Comparison of ENCODE assay signal across 1 cellular context in the genomic region with DNA sequence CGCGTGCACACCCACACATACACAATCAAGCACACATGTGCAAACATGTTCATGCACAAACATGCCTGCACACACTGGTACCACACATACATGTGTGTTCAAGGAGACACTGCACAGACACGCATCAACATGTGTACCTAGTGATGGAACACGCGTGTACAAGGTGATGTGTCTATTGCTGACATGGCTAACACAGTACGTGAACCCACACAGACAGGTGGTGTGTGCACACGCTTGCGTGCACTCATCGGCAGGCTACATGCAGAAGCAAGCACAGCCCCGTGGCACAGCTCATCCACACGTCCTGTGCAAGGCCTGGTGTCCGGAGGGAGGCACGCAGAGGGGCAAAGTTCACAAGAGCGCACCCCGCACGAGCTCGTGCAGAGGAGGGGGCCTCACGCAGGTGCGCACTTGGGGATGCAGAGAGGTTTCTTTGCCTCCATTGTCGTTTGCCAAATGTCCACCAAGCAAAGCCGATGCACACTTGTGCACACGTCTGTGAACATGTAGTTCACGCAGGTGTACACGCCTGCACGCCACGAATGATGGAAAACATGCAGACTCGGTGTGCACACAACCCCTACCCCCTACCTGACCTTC.
TF ChIP-seq lines count a peak whose summit lies in the region.

No MANE protein-coding gene starts in this region.

TF ChIP-seq in HEK293, 187 proteins besides CTCF, POLR2A, EP300 and RAD21 (continued from another document):
- no peak for TF ChIP-seq ZNF560 (tag by site-specific recombination; IDR thresholded peaks at IDR 0.05; ENCODE audit: borderline replicate concordance)
- no peak for TF ChIP-seq ZNF654 (tag by site-specific recombination; IDR thresholded peaks at IDR 0.05; ENCODE audit: low read depth)
- TF ChIP-seq ZBTB7A (tag by site-specific recombination; IDR thresholded peaks at IDR 0.05; ENCODE audit: low read depth), result no peak
- peak; percentile 49; the same call in 1 of the 2 replicates for TF ChIP-seq SCRT2 (tag by site-specific recombination; IDR thresholded peaks at IDR 0.05)
- TF ChIP-seq, protein P1, sequence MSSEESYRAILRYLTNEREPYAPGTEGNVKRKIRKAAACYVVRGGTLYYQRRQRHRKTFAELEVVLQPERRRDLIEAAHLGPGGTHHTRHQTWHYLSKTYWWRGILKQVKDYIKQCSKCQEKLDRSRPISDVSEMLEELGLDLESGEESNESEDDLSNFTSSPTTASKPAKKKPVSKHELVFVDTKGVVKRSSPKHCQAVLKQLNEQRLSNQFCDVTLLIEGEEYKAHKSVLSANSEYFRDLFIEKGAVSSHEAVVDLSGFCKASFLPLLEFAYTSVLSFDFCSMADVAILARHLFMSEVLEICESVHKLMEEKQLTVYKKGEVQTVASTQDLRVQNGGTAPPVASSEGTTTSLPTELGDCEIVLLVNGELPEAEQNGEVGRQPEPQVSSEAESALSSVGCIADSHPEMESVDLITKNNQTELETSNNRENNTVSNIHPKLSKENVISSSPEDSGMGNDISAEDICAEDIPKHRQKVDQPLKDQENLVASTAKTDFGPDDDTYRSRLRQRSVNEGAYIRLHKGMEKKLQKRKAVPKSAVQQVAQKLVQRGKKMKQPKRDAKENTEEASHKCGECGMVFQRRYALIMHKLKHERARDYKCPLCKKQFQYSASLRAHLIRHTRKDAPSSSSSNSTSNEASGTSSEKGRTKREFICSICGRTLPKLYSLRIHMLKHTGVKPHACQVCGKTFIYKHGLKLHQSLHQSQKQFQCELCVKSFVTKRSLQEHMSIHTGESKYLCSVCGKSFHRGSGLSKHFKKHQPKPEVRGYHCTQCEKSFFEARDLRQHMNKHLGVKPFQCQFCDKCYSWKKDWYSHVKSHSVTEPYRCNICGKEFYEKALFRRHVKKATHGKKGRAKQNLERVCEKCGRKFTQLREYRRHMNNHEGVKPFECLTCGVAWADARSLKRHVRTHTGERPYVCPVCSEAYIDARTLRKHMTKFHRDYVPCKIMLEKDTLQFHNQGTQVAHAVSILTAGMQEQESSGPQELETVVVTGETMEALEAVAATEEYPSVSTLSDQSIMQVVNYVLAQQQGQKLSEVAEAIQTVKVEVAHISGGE (tag by site-specific recombination; conservative IDR thresholded peaks at IDR 0.05; ENCODE audit: low read depth), result no peak
- TF ChIP-seq SP3 (tag by site-specific recombination; IDR thresholded peaks at IDR 0.05), result no peak
- TF ChIP-seq ZNF529 (tag by site-specific recombination; IDR thresholded peaks at IDR 0.05; ENCODE audit: insufficient replicate concordance), result no peak
- no peak for TF ChIP-seq ZNF747 (tag by site-specific recombination; IDR thresholded peaks at IDR 0.05)
- TF ChIP-seq TRIM28 (IDR thresholded peaks at IDR 0.05; ENCODE audit: borderline replicate concordance, low read length), result peak; percentile 20; the same call in 1 of the 2 replicates
- TF ChIP-seq, protein P2, sequence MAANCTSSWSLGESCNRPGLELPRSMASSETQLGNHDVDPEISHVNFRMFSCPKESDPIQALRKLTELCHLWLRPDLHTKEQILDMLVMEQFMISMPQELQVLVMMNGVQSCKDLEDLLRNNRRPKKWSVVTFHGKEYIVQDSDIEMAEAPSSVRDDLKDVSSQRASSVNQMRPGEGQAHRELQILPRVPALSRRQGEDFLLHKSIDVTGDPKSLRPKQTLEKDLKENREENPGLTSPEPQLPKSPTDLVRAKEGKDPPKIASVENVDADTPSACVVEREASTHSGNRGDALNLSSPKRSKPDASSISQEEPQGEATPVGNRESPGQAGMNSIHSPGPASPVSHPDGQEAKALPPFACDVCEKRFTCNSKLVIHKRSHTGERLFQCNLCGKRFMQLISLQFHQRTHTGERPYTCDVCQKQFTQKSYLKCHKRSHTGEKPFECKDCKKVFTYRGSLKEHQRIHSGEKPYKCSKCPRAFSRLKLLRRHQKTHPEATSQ (tag by site-specific recombination; IDR thresholded peaks at IDR 0.05), result no peak
- TF ChIP-seq ZFHX2 (tag by site-specific recombination; conservative IDR thresholded peaks at IDR 0.05), result no peak
- TF ChIP-seq, protein P3, sequence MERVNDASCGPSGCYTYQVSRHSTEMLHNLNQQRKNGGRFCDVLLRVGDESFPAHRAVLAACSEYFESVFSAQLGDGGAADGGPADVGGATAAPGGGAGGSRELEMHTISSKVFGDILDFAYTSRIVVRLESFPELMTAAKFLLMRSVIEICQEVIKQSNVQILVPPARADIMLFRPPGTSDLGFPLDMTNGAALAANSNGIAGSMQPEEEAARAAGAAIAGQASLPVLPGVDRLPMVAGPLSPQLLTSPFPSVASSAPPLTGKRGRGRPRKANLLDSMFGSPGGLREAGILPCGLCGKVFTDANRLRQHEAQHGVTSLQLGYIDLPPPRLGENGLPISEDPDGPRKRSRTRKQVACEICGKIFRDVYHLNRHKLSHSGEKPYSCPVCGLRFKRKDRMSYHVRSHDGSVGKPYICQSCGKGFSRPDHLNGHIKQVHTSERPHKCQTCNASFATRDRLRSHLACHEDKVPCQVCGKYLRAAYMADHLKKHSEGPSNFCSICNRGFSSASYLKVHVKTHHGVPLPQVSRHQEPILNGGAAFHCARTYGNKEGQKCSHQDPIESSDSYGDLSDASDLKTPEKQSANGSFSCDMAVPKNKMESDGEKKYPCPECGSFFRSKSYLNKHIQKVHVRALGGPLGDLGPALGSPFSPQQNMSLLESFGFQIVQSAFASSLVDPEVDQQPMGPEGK (tag by site-specific recombination; IDR thresholded peaks at IDR 0.05), result no peak
- TF ChIP-seq, protein P4, sequence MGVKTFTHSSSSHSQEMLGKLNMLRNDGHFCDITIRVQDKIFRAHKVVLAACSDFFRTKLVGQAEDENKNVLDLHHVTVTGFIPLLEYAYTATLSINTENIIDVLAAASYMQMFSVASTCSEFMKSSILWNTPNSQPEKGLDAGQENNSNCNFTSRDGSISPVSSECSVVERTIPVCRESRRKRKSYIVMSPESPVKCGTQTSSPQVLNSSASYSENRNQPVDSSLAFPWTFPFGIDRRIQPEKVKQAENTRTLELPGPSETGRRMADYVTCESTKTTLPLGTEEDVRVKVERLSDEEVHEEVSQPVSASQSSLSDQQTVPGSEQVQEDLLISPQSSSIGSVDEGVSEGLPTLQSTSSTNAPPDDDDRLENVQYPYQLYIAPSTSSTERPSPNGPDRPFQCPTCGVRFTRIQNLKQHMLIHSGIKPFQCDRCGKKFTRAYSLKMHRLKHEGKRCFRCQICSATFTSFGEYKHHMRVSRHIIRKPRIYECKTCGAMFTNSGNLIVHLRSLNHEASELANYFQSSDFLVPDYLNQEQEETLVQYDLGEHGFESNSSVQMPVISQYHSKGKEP (tag by site-specific recombination; IDR thresholded peaks at IDR 0.05), result no peak
- no peak for TF ChIP-seq ZNF221 (tag by site-specific recombination; IDR thresholded peaks at IDR 0.05; ENCODE audit: borderline replicate concordance)
- TF ChIP-seq ZNF138 (tag by site-specific recombination; IDR thresholded peaks at IDR 0.05; ENCODE audit: borderline replicate concordance), result no peak
- no peak for TF ChIP-seq GLI2 (tag by site-specific recombination; IDR thresholded peaks at IDR 0.05; ENCODE audit: borderline replicate concordance, low read depth)
- TF ChIP-seq MYNN (tag by site-specific recombination; IDR thresholded peaks at IDR 0.05; ENCODE audit: borderline replicate concordance), result no peak
- TF ChIP-seq ZBTB48 (tag by site-specific recombination; IDR thresholded peaks at IDR 0.05), result peak; percentile 49; the same call in 1 of the 2 replicates
- TF ChIP-seq, protein P5, sequence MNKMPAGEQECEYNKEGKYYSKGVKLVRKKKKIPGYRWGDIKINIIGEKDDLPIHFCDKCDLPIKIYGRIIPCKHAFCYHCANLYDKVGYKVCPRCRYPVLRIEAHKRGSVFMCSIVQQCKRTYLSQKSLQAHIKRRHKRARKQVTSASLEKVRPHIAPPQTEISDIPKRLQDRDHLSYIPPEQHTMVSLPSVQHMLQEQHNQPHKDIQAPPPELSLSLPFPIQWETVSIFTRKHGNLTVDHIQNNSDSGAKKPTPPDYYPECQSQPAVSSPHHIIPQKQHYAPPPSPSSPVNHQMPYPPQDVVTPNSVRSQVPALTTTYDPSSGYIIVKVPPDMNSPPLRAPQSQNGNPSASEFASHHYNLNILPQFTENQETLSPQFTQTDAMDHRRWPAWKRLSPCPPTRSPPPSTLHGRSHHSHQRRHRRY (tag by site-specific recombination; IDR thresholded peaks at IDR 0.05), result no peak
- TF ChIP-seq ZNF843 (tag by site-specific recombination; IDR thresholded peaks at IDR 0.05), result no peak
- TF ChIP-seq, protein P6, sequence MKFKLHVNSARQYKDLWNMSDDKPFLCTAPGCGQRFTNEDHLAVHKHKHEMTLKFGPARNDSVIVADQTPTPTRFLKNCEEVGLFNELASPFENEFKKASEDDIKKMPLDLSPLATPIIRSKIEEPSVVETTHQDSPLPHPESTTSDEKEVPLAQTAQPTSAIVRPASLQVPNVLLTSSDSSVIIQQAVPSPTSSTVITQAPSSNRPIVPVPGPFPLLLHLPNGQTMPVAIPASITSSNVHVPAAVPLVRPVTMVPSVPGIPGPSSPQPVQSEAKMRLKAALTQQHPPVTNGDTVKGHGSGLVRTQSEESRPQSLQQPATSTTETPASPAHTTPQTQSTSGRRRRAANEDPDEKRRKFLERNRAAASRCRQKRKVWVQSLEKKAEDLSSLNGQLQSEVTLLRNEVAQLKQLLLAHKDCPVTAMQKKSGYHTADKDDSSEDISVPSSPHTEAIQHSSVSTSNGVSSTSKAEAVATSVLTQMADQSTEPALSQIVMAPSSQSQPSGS (tag by site-specific recombination; IDR thresholded peaks at IDR 0.05; ENCODE audit: low read depth), result no peak
